21 cellular contexts compared by ENCODE assay signal in the genomic region with DNA sequence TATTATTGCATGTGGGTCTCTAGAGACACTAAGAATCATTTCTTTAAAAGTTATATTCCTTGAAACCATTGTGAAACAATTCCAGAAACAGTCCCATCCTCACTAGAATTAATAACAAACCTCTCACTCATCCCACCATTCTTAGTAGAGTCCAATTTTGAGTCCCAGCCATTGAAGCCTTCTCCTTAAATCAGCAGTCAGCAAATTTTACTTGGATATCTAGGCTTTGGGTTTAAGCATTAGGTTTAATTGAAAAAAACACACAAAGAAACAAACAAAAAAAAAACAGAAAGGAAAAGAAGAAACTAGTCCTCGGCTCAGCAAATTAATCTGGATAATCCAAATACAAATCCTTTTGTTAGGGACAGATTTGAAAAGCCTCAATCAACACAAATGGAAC.
A peak's percentile ranks its signal among the peaks of the same experiment; 100 is the strongest.
DNase-seq lines count a peak whose midpoint lies in the region; ATAC-seq, FAIRE-seq and TF ChIP-seq lines count a peak whose summit lies in the region.
"Had no signal": no experiment of that assay in that cellular context is flagged by ENCODE, and none has a peak within 500 bp of the region (broad histone marks: within the 10 kb centered on the region; RNA-seq: fewer than 3 reads in every experiment).

No MANE protein-coding gene starts in this region.

- TF ChIP-seq EP300 in HepG2 (IDR thresholded peaks at IDR 0.05; ENCODE audit: low read depth in 2 of 2, low read length in 2 of 2) (no peak), HepG2 (CRISPR knock-in tag; IDR thresholded peaks at IDR 0.05; ENCODE audit: borderline replicate concordance) (no peak), K562 (IDR thresholded peaks at IDR 0.05; ENCODE audit: low read length) (no peak)

- TF ChIP-seq POLR2A in HepG2 (IDR thresholded peaks at IDR 0.05; ENCODE audit: insufficient read depth in 1 of 2, low read depth in 2 of 2, low read length in 2 of 2), result no peak
- TF ChIP-seq POLR2A in right lobe of liver (IDR thresholded peaks at IDR 0.05), result no peak
- no peak for TF ChIP-seq POLR2A in K562 (conservative IDR thresholded peaks at IDR 0.05)

- WGBS in HepG2 (ENCODE audit: low lambda C conversion rate), result 3% methylated on average over 1 of the region's 1 CpG
- 38% methylated on average over 1 of the region's 1 CpG for WGBS in right lobe of liver (ENCODE audit: insufficient coverage, low coverage, low lambda C conversion rate, missing lambda C conversion rate)
- 0% methylated on average over 1 of the region's 1 CpG for WGBS in K562 (ENCODE audit: insufficient coverage, low coverage, missing lambda C conversion rate)

- H3K79me2 ChIP-seq in HepG2 (ENCODE audit: insufficient read depth, low read length) (no peaks in the 10 kb centered on the region), K562 (ENCODE audit: control insufficient read depth, insufficient read depth, low read length) (no peaks in the 10 kb centered on the region)

- no peak overlapping the region for H3K4me3 ChIP-seq in HepG2 (replicated peaks in 1 of 3; ENCODE audit: insufficient read depth in 1 of 3, low read depth in 2 of 3, low read length in 3 of 3)
- H3K4me3 ChIP-seq in right lobe of liver, result no peak overlapping the region
- H3K4me3 ChIP-seq in K562, result no peak overlapping the region
- H3K4me3 ChIP-seq: BLaER1 treated with 17β-estradiol and CSF1 and Interleukin-3, amounts not matched to agents 10 nM and 100 nM had no signal

- DNase-seq in HepG2 (ENCODE audit: low spot score), result no peak
- DNase-seq in right lobe of liver, result no peak
- no peak for DNase-seq in D721Med (ENCODE audit: insufficient read length, low spot score)
- no peak for DNase-seq in K562 (ENCODE audit: extremely low read depth in 1 of 4, low spot score in 3 of 4)
- no peak for DNase-seq in occipital lobe (lab: John Stamatoyannopoulos, UW)
- DNase-seq: 8988T; AML-193; Caco-2; Calu3; CD4-positive, alpha-beta T cell; CD8-positive, alpha-beta T cell; DMS 273 treated with DMSO at 0.1 percent for 48 hours; DMS79 treated with DMSO at 0.1 percent for 48 hours; GF-D8 had no signal

- no peaks in the 10 kb centered on the region for H3K4me1 ChIP-seq in HepG2 (ENCODE audit: insufficient read depth, low read length)
- no peaks in the 10 kb centered on the region for H3K4me1 ChIP-seq in right lobe of liver
- no peaks in the 10 kb centered on the region for H3K4me1 ChIP-seq in K562 (replicated peaks in 1 of 2; ENCODE audit: control insufficient read depth in 2 of 2, insufficient read depth in 2 of 2, low read length in 2 of 2)
- H3K4me1 ChIP-seq: BLaER1 treated with 17β-estradiol and CSF1 and Interleukin-3, amounts not matched to agents 10 nM and 100 nM; Caco-2 had no signal

- BruUV-seq in HepG2 (replicated peaks; lab: Mats Ljungman, UMichigan), result no TSS peak
- no TSS peak for BruUV-seq in K562 (replicated peaks; lab: Mats Ljungman, UMichigan)

- in situ Hi-C loops in HepG2 (cut with HindIII; ENCODE audit: extremely low pct_ligation_motif_present, low pct_unique_long_range_greater_than_20kb) (no loop called here), K562 (cut with MboI) (no loop called here)

- H3K9me1 ChIP-seq in K562 (ENCODE audit: control insufficient read depth, insufficient read depth, low read length), result no peaks in the 10 kb centered on the region

- H3K27ac ChIP-seq in HepG2 (ENCODE audit: extremely low read length, insufficient read depth, low read length), result no peak overlapping the region
- no peak overlapping the region for H3K27ac ChIP-seq in right lobe of liver
- no peak overlapping the region for H3K27ac ChIP-seq in K562 (ENCODE audit: extremely low read depth, low read depth, low read length)
- H3K27ac ChIP-seq: BLaER1 treated with 17β-estradiol and CSF1 and Interleukin-3, amounts not matched to agents 10 nM and 100 nM; C4-2B had no signal

- intact Hi-C loops in HepG2 (cut with micrococcal nuclease; ENCODE audit: unreplicated experiment), result no loop called here
- intact Hi-C loops in right lobe of liver (cut with DNase I), result no loop called here
- intact Hi-C loops in K562 (cut with micrococcal nuclease), result no loop called here

- H3K4me2 ChIP-seq in HepG2 (ENCODE audit: low read depth, low read length) (no peak overlapping the region), K562 (ENCODE audit: insufficient read depth, low read length) (no peak overlapping the region)
- H3K4me2 ChIP-seq: BLaER1 treated with 17β-estradiol and CSF1 and Interleukin-3, amounts not matched to agents 10 nM and 100 nM had no signal

- H3K9ac ChIP-seq in HepG2 (ENCODE audit: insufficient read depth, low read depth, low read length) (no peak overlapping the region), K562 (ENCODE audit: insufficient read depth in 1 of 2, low read depth in 2 of 2, low read length in 2 of 2) (no peak overlapping the region)
- H3K9ac ChIP-seq: BLaER1 treated with 17β-estradiol and CSF1 and Interleukin-3, amounts not matched to agents 10 nM and 100 nM had no signal

- no peak for ATAC-seq in HepG2
- no peak for ATAC-seq in right lobe of liver
- ATAC-seq in K562, result no peak
- ATAC-seq in HG02763 (IDR thresholded peaks at IDR 0.05; ENCODE audit: unreplicated experiment), result no peak
- ATAC-seq: CD8-positive, alpha-beta T cell had no signal

- TF ChIP-seq RAD21 in HepG2 (CRISPR knock-in tag; IDR thresholded peaks at IDR 0.05), result no peak
- TF ChIP-seq RAD21 in K562 (CRISPR knock-in tag; conservative IDR thresholded peaks at IDR 0.05 in 1 of 2, IDR thresholded peaks at IDR 0.05 in 1 of 2), result no peak

- no peaks in the 10 kb centered on the region for H3K36me3 ChIP-seq in HepG2 (replicated peaks in 1 of 2; ENCODE audit: control insufficient read depth in 1 of 2, insufficient read depth in 2 of 2, low read length in 2 of 2)
- no peaks in the 10 kb centered on the region for H3K36me3 ChIP-seq in right lobe of liver
- H3K36me3 ChIP-seq in K562 (ENCODE audit: control insufficient read depth, insufficient read depth, low read length), result no peaks in the 10 kb centered on the region
- H3K36me3 ChIP-seq: BLaER1 treated with 17β-estradiol and CSF1 and Interleukin-3, amounts not matched to agents 10 nM and 100 nM had no signal

- FAIRE-seq in HepG2 (lab: Jason Lieb, UNC) (no peak), D721Med (lab: Jason Lieb, UNC) (peak; percentile 63), K562 (lab: Jason Lieb, UNC) (no peak)
- FAIRE-seq: A204.1, G401.6, GM12891, GM19239 had no signal

- H4K20me1 ChIP-seq in HepG2 (ENCODE audit: insufficient read depth, low read length) (no peaks in the 10 kb centered on the region), K562 (replicated peaks; ENCODE audit: control insufficient read depth, insufficient read depth, low read length) (no peaks in the 10 kb centered on the region)
- H4K20me1 ChIP-seq: BLaER1 treated with 17β-estradiol and CSF1 and Interleukin-3, amounts not matched to agents 10 nM and 100 nM had no signal

- H2AFZ ChIP-seq in HepG2 (ENCODE audit: low read length), result no peak overlapping the region
- no peak overlapping the region for H2AFZ ChIP-seq in K562 (ENCODE audit: low read depth, low read length)

- CTCF ChIA-PET in HepG2 (lab: Yijun Ruan, JAX; ENCODE audit: low intra/inter-chr PET ratio, low total read pairs), result no interaction called here
- CTCF ChIA-PET in K562 (lab: Yijun Ruan, JAX; ENCODE audit: low intra/inter-chr PET ratio), result no interaction called here

- TF ChIP-seq CTCF in HepG2 (CRISPR knock-in tag; IDR thresholded peaks at IDR 0.05) (no peak), right lobe of liver (IDR thresholded peaks at IDR 0.05) (no peak), D721Med (IDR thresholded peaks at IDR 0.05; ENCODE audit: insufficient read depth, missing control alignments) (no peak), K562 (IDR thresholded peaks at IDR 0.05 in 2 of 3, conservative IDR thresholded peaks at IDR 0.05 in 1 of 3; ENCODE audit: insufficient read depth in 2 of 3, low read depth in 1 of 3, low read length in 3 of 3) (no peak)

- H3K9me3 ChIP-seq in HepG2 (ENCODE audit: low read length) (no peaks in the 10 kb centered on the region), right lobe of liver (no peaks in the 10 kb centered on the region), K562 (replicated peaks; ENCODE audit: control insufficient read depth, insufficient read depth, low read depth, low read length) (0 out of 2 replicates have a peak, but pooled peaks cover 2% of the 10 kb centered on the region)
- H3K9me3 ChIP-seq: BLaER1 treated with 17β-estradiol and CSF1 and Interleukin-3, amounts not matched to agents 10 nM and 100 nM; Caco-2 had no signal

- no peaks in the 10 kb centered on the region for H3K27me3 ChIP-seq in HepG2 (ENCODE audit: control insufficient read depth in 1 of 2, insufficient read depth in 2 of 2, low read length in 2 of 2)
- no peaks in the 10 kb centered on the region for H3K27me3 ChIP-seq in right lobe of liver
- no peaks in the 10 kb centered on the region for H3K27me3 ChIP-seq in K562 (ENCODE audit: control insufficient read depth in 2 of 2, insufficient read depth in 2 of 2, low read length in 2 of 2)
- H3K27me3 ChIP-seq: BLaER1 treated with 17β-estradiol and CSF1 and Interleukin-3, amounts not matched to agents 10 nM and 100 nM had no signal

- POLR2A ChIA-PET in HepG2 (lab: Yijun Ruan, JAX), result no interaction called here
- POLR2A ChIA-PET in K562 (lab: Yijun Ruan, JAX), result no interaction called here

TF ChIP-seq in HepG2, 621 proteins besides CTCF, POLR2A, EP300 and RAD21 (continues in another document):
- no peak for TF ChIP-seq ZC3H4 (CRISPR knock-in tag; IDR thresholded peaks at IDR 0.05; ENCODE audit: borderline replicate concordance)
- TF ChIP-seq MEIS1 (CRISPR knock-in tag; IDR thresholded peaks at IDR 0.05; ENCODE audit: borderline replicate concordance), result no peak
- TF ChIP-seq MAFF (IDR thresholded peaks at IDR 0.05; ENCODE audit: low read depth, low read length), result peak; percentile 15; the same call in 1 of the 2 replicates
- no peak for TF ChIP-seq KAT2B (IDR thresholded peaks at IDR 0.05; ENCODE audit: borderline replicate concordance, low read depth, low read length)
- TF ChIP-seq MAFK (conservative IDR thresholded peaks at IDR 0.05 in 1 of 2, IDR thresholded peaks at IDR 0.05 in 1 of 2; ENCODE audit: low read length in 2 of 2), result peak; percentile 22 to 63; a peak in 2 of 4 replicates
- no peak for TF ChIP-seq ZNF709 (CRISPR knock-in tag; IDR thresholded peaks at IDR 0.05)
- no peak for TF ChIP-seq ZSCAN21 (CRISPR knock-in tag; IDR thresholded peaks at IDR 0.05; ENCODE audit: borderline replicate concordance)

TF ChIP-seq in K562, 482 proteins besides CTCF, POLR2A, EP300 and RAD21:
- TF ChIP-seq MEIS2 (IDR thresholded peaks at IDR 0.05; ENCODE audit: partially characterized antibody) (no peak), ZC3H4 (CRISPR knock-in tag; IDR thresholded peaks at IDR 0.05; ENCODE audit: borderline replicate concordance) (no peak), BDP1 (IDR thresholded peaks at IDR 0.05; ENCODE audit: insufficient read depth, insufficient read length) (no peak), TOE1 (IDR thresholded peaks at IDR 0.05; ENCODE audit: borderline replicate concordance) (no peak), TOE1 (CRISPR knock-in tag; IDR thresholded peaks at IDR 0.05; ENCODE audit: borderline replicate concordance, low read depth) (no peak), ZNF384 (IDR thresholded peaks at IDR 0.05; ENCODE audit: low read depth, low read length) (no peak), ZNF316 (IDR thresholded peaks at IDR 0.05) (peak; percentile 53; the same call in 1 of the 2 replicates), STAT5B (CRISPR knock-in tag; IDR thresholded peaks at IDR 0.05) (no peak), PURB (CRISPR knock-in tag; IDR thresholded peaks at IDR 0.05; ENCODE audit: low read depth) (no peak)
